1 cellular context compared by ENCODE assay signal in genomic region chr2:64975232-64975791, GRCh38.
TF ChIP-seq lines count a peak whose summit lies in the region.

No MANE protein-coding gene starts in this region.

TF ChIP-seq in SK-N-SH, 30 proteins besides CTCF, POLR2A, EP300 and RAD21 (continued from another document):
- TF ChIP-seq FOXM1 (IDR thresholded peaks at IDR 0.05; ENCODE audit: low read depth), result no peak
- no peak for TF ChIP-seq MEF2A (IDR thresholded peaks at IDR 0.05; ENCODE audit: borderline replicate concordance, low read depth)
- TF ChIP-seq NFIC (IDR thresholded peaks at IDR 0.05; ENCODE audit: borderline replicate concordance), result peak; percentile 98
- TF ChIP-seq TAF1 (IDR thresholded peaks at IDR 0.05; ENCODE audit: borderline replicate concordance, low read depth, low read length), result no peak
- TF ChIP-seq TCF12 (IDR thresholded peaks at IDR 0.05), result peak; percentile 74
- no peak for TF ChIP-seq ZBTB33 (IDR thresholded peaks at IDR 0.05; ENCODE audit: borderline replicate concordance, low read depth)
- peak; percentile 92 for TF ChIP-seq RXRA (IDR thresholded peaks at IDR 0.05; ENCODE audit: borderline replicate concordance, low read depth)
- no peak for TF ChIP-seq EZH2phosphoT487 (IDR thresholded peaks at IDR 0.05; ENCODE audit: borderline replicate concordance, low read depth)
- no peak for TF ChIP-seq USF2 (IDR thresholded peaks at IDR 0.05; ENCODE audit: borderline replicate concordance, low read depth, low read length)
- no peak for TF ChIP-seq NRF1 (IDR thresholded peaks at IDR 0.05; ENCODE audit: low read depth, low read length)
- TF ChIP-seq POLR2AphosphoS5 (IDR thresholded peaks at IDR 0.05; ENCODE audit: low read depth, low read length), result peak; percentile 37; the same call in 1 of the 2 replicates
